In genomic region chr4:76585270-76585669, GRCh38 we compare ENCODE assay signal across 10 cellular contexts.
DNase-seq lines count a peak whose midpoint lies in the region; ATAC-seq and TF ChIP-seq lines count a peak whose summit lies in the region.
"Had no signal": no experiment of that assay in that cellular context is flagged by ENCODE, and none has a peak within 500 bp of the region (broad histone marks: within the 10 kb centered on the region; RNA-seq: fewer than 3 reads in every experiment).

No MANE protein-coding gene starts in this region.

- in situ Hi-C loops in brain microvascular endothelial cell (cut with HindIII; ENCODE audit: low pct_ligation_motif_present, low sequenced_read_pairs) = no loop called here

- peak; percentile 1 for DNase-seq in DMS 273 (lab: John Stamatoyannopoulos, UW; ENCODE audit: unreplicated experiment)
- DNase-seq in DMS 273 treated with DMSO at 0.1 percent for 48 hours (lab: John Stamatoyannopoulos, UW) = no peak
- DNase-seq in brain microvascular endothelial cell = peak; percentile 92
- no peak for DNase-seq in left lobe of liver (ENCODE audit: low spot score)
- no peak for DNase-seq in amygdala (lab: John Stamatoyannopoulos, UW)
- DNase-seq: activated gamma-delta T cell had no signal

- H3K27me3 ChIP-seq in brain microvascular endothelial cell (replicated peaks) (no peaks in the 10 kb centered on the region), stomach smooth muscle (ENCODE audit: control insufficient read depth in 1 of 2, insufficient read depth in 2 of 2, low read length in 2 of 2) (no peaks in the 10 kb centered on the region)

- H3K27ac ChIP-seq in brain microvascular endothelial cell (peak overlapping the region; percentile 74), stomach smooth muscle (ENCODE audit: low read length) (peak overlapping the region; percentile 8)

- ATAC-seq in left lobe of liver = peak; percentile 8
- ATAC-seq in HG03025 (IDR thresholded peaks at IDR 0.05; ENCODE audit: low FRiP score, unreplicated experiment) = no peak
- ATAC-seq in HG02852 (IDR thresholded peaks at IDR 0.05; ENCODE audit: unreplicated experiment) = no peak

- no peak for TF ChIP-seq CTCF in brain microvascular endothelial cell (IDR thresholded peaks at IDR 0.05; ENCODE audit: low read depth, low read length, missing control alignments)

- H3K4me1 ChIP-seq in stomach smooth muscle (ENCODE audit: control insufficient read depth, insufficient read depth, low read length) = peaks cover 13% of the 10 kb centered on the region

- H3K9me3 ChIP-seq in stomach smooth muscle (ENCODE audit: control insufficient read depth in 2 of 2, low read length in 2 of 2) = no peaks in the 10 kb centered on the region

- H3K36me3 ChIP-seq in brain microvascular endothelial cell (replicated peaks) (no peaks in the 10 kb centered on the region), stomach smooth muscle (ENCODE audit: control insufficient read depth in 2 of 2, insufficient read depth in 2 of 2, low read length in 2 of 2) (no peaks in the 10 kb centered on the region)

- H3K9ac ChIP-seq in stomach smooth muscle (ENCODE audit: low read length in 2 of 2) = no peak overlapping the region

- H3K4me3 ChIP-seq in brain microvascular endothelial cell (ENCODE audit: low read depth, low read length) (peak overlapping the region; percentile 55), stomach smooth muscle (ENCODE audit: low read length in 2 of 2) (no peak overlapping the region)
- H3K4me3 ChIP-seq: lung had no signal

Comparison
In these comparisons a context has a peak if more than half of its experiments do, and no peak if none do; other contexts are left out.
1. DNase-seq: peak in DMS 273 (single experiment) and brain microvascular endothelial cell (single experiment); none in DMS 273 treated with DMSO at 0.1 percent for 48 hours (single experiment), left lobe of liver (single experiment) and amygdala (0 of 56).